In genomic region chr2:137913648-137914047, GRCh38 we compare ENCODE assay signal across 3 cellular contexts. TPM values are rescaled to one million over a fixed set of nuclear protein-coding genes. Genes with fewer than 3 reads are reported as not detected.
"Had no signal": no experiment of that assay in that cellular context is flagged by ENCODE, and none has a peak within 500 bp of the region (broad histone marks: within the 10 kb centered on the region; RNA-seq: fewer than 3 reads in every experiment).

No MANE protein-coding gene starts in this region.

RNA-seq across cellular contexts. Expression of gene HNMT, which starts 50.6 kb away (rescaled TPM):
- total RNA-seq: natural killer cell treated with Interleukin-12 subunit alpha and Interleukin-12 subunit beta and Interleukin-15 and Interleukin-18, amount 100 ng/mL, for 72 hours had no signal
- polyA plus RNA-seq: naive thymus-derived CD4-positive, alpha-beta T cell; neural cell had no signal
